In the genomic region with DNA sequence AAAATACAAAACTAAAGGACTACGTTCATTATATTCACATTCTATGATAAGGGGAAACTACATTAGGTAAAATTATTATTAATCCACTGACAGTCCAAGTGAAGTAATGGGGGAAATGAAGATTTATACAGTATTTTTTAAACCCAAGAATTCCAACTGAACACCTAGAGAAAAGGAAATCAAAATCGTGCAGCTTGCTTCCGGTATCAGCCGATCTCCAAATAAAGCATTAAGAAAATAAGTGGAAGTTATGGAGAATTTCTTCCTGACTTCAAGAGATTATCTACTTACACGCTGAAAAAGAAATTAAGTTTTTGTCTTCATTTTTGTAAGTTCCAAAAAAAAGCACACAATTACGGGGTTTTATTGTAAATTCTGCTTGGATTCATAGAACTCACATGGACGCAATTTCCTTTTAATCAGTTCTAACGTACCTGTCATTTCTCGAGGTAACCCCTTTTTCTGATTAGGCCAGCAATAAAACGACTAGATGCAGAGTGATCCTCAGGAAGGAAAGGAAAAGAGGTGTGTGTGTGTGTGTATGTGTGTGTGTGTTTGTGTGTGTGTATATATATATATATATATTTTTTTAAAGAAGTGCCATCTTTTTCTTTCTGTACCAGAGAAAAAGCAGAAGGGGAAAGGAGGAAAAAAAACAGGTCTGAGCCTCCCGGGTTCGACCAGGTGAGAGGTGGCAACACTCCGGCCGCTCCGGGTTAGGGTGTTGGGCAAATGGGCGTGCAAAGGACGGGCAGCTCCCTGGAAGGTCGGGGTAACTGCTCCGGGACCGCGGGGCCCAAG, we compare ENCODE assay signal across 8 cellular contexts. TPM values are rescaled to one million over a fixed set of nuclear protein-coding genes. Genes with fewer than 3 reads are reported as not detected.
DNase-seq lines count a peak whose midpoint lies in the region; ATAC-seq and TF ChIP-seq lines count a peak whose summit lies in the region.

No MANE protein-coding gene starts in this region.

- H3K79me2 ChIP-seq in OCI-LY1 (ENCODE audit: insufficient read depth, low read length) = peaks cover 51% of the 10 kb centered on the region

- peak overlapping the region; percentile 72 for H3K4me3 ChIP-seq in OCI-LY1 (ENCODE audit: low read depth, low read length, poor library complexity, severe bottlenecking)
- H3K4me3 ChIP-seq in effector memory CD4-positive, alpha-beta T cell (ENCODE audit: insufficient read depth, low read depth, low read length, poor library complexity, severe bottlenecking) = peak overlapping the region; percentile 67

- peak overlapping the region; percentile 84 to 98 (median 94) for H3K27ac Mint-ChIP-seq in naive thymus-derived CD8-positive, alpha-beta T cell

- H3K27me3 Mint-ChIP-seq in naive thymus-derived CD8-positive, alpha-beta T cell = no peaks in the 10 kb centered on the region

- H3K9me2 ChIP-seq in OCI-LY1 (ENCODE audit: low read depth, low read length) = no peaks in the 10 kb centered on the region

- H3K4me2 ChIP-seq in OCI-LY1 (ENCODE audit: low read length) = peak overlapping the region; percentile 71

- H3K9me3 Mint-ChIP-seq in naive thymus-derived CD8-positive, alpha-beta T cell = no peaks in the 10 kb centered on the region

- DNase-seq in NCI-H2171 treated with DMSO at 0.1 percent for 48 hours (lab: John Stamatoyannopoulos, UW) (peak; percentile 31), NCI-H2171 (lab: John Stamatoyannopoulos, UW) (no peak)
- DNase-seq in effector memory CD4-positive, alpha-beta T cell = no peak
- peak in 3 of 10 donors; percentile 1 to 25 (median 19) for DNase-seq in naive thymus-derived CD8-positive, alpha-beta T cell
- no peak for DNase-seq in stimulated activated CD4-positive, alpha-beta T cell treated with anti-CD3 and anti-CD28 coated beads, Interleukin-12 subunit alpha, Interleukin-12 subunit beta, amount 100 ng/mL, for 4 hours

- H3K4me1 Mint-ChIP-seq in naive thymus-derived CD8-positive, alpha-beta T cell = peaks cover 22 to 59% (median 48%) of the 10 kb centered on the region in 4 donors

- H3K27me3 ChIP-seq in OCI-LY1 (ENCODE audit: insufficient read depth, low read length) = no peaks in the 10 kb centered on the region
- no peaks in the 10 kb centered on the region for H3K27me3 ChIP-seq in effector memory CD4-positive, alpha-beta T cell (replicated peaks; ENCODE audit: control insufficient read depth, insufficient read depth, low read length, poor library complexity, severe bottlenecking)

- H3K4me3 Mint-ChIP-seq in naive thymus-derived CD8-positive, alpha-beta T cell = peak overlapping the region; percentile 84 to 98 (median 91)

- H3K27ac ChIP-seq in OCI-LY1 (ENCODE audit: low read depth, low read length, poor library complexity, severe bottlenecking) = peak overlapping the region; percentile 58
- H3K27ac ChIP-seq in effector memory CD4-positive, alpha-beta T cell (ENCODE audit: insufficient read depth, low read length, poor library complexity, severe bottlenecking) = peak overlapping the region; percentile 83

- ATAC-seq in naive thymus-derived CD8-positive, alpha-beta T cell = no peak
- no peak for ATAC-seq in GM21529 (IDR thresholded peaks at IDR 0.05; ENCODE audit: unreplicated experiment)
- ATAC-seq in HG03460 (IDR thresholded peaks at IDR 0.05; ENCODE audit: unreplicated experiment) = no peak

- POLR2A ChIA-PET in naive thymus-derived CD8-positive, alpha-beta T cell (lab: Charles Lee) = interaction anchor here (0.6 to 0.7 kb wide), 2 partner anchors 186 to 310 kb away, joined by 3 to 4 read pairs; no protein-coding TSS in a partner anchor

- peaks cover 49% of the 10 kb centered on the region for H3K4me1 ChIP-seq in OCI-LY1 (ENCODE audit: insufficient read depth, low read length, severe bottlenecking)
- peaks cover 13% of the 10 kb centered on the region for H3K4me1 ChIP-seq in effector memory CD4-positive, alpha-beta T cell (ENCODE audit: control insufficient read depth, insufficient read depth, low read length, poor library complexity, severe bottlenecking)

- TF ChIP-seq CTCF in OCI-LY1 (IDR thresholded peaks at IDR 0.05; ENCODE audit: low read length) = no peak

- no peaks in the 10 kb centered on the region for H4K20me1 ChIP-seq in OCI-LY1 (ENCODE audit: insufficient read depth, low read length)

- H3K9ac ChIP-seq in OCI-LY1 (ENCODE audit: low read length) = peak overlapping the region; percentile 69

- peaks cover 0 to 5% (median 3%) of the 10 kb centered on the region in 3 donors for H3K36me3 Mint-ChIP-seq in naive thymus-derived CD8-positive, alpha-beta T cell

- H3K9me3 ChIP-seq in OCI-LY1 (ENCODE audit: low read length) = no peaks in the 10 kb centered on the region
- H3K9me3 ChIP-seq in effector memory CD4-positive, alpha-beta T cell (ENCODE audit: control insufficient read depth, low read length) = no peaks in the 10 kb centered on the region

- H2AFZ ChIP-seq in OCI-LY1 (ENCODE audit: low read length) = no peak overlapping the region

- H3K36me3 ChIP-seq in OCI-LY1 (ENCODE audit: insufficient read depth, low read length) = peaks cover 3% of the 10 kb centered on the region; the same call in 1 of the 2 replicates
- no peaks in the 10 kb centered on the region for H3K36me3 ChIP-seq in effector memory CD4-positive, alpha-beta T cell (ENCODE audit: control insufficient read depth, insufficient read depth, low read length)

- no peaks in the 10 kb centered on the region for H3F3A ChIP-seq in OCI-LY1 (ENCODE audit: insufficient read depth, low read length)

RNA-seq across cellular contexts. Expression of gene ZBTB44, which starts 1.1 kb away (rescaled TPM):
- total RNA-seq in naive thymus-derived CD8-positive, alpha-beta T cell = 10 to 100 TPM; 86.8 to 90.1 TPM
- 1 to 10 TPM; 5.9 to 7.9 (median 7.3) TPM for polyA plus RNA-seq in naive thymus-derived CD8-positive, alpha-beta T cell
